25 cellular contexts compared by ENCODE assay signal in the genomic region with DNA sequence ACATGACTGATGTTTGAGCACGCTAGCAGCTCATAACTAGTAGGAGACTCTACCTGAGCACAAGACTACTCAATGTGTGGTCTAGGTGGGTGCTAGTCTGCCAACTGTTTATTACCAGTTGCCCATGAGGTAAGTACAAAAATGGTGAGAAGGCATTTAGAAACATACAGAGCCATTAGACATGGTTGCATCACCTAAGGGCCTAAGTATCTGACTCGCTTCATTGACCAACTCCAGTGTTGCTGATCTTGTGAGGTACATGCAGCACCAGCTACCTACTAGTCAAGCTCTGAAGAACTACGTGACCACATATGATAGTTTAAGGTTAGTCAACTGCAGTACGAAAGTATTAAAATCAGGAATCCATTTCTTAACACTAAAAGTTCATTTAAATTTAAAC. TPM values are rescaled to one million over a fixed set of nuclear protein-coding genes. Genes with fewer than 3 reads are reported as not detected.
DNase-seq lines count a peak whose midpoint lies in the region; ATAC-seq, FAIRE-seq and TF ChIP-seq lines count a peak whose summit lies in the region.
"Had no signal": no experiment of that assay in that cellular context is flagged by ENCODE, and none has a peak within 500 bp of the region (broad histone marks: within the 10 kb centered on the region; RNA-seq: fewer than 3 reads in every experiment).

No MANE protein-coding gene starts in this region.

- in situ Hi-C loops in mammary epithelial cell (cut with MboI; ENCODE audit: low sequenced_read_pairs in 2 of 2): no loop called here

- no peak for FAIRE-seq in kidney (lab: Jason Lieb, UNC)

- peaks cover 36% of the 10 kb centered on the region for H3K36me3 Mint-ChIP-seq in MCF 10A (ENCODE audit: insufficient read depth, unreplicated experiment)
- H3K36me3 Mint-ChIP-seq: IgD-negative memory B cell; stimulated activated naive B cell treated with anti-CD40 and anti-IgM and Interleukin-4, amounts not matched to agents 10 μg/mL and 1 μg/mL and 100 μg/mL, for 72 hours had no signal

- H3K27ac Mint-ChIP-seq in MCF 10A (ENCODE audit: low read depth, unreplicated experiment): no peak overlapping the region
- H3K27ac Mint-ChIP-seq: activated T-cell treated with anti-CD3 and anti-CD28 coated beads, Interleukin-2, amount 50 U/mL, for 24 hours; B cell; GM23338; IgD-negative memory B cell; stimulated activated naive B cell treated with anti-CD40 and anti-IgM and Interleukin-4, amounts not matched to agents 10 μg/mL and 1 μg/mL and 100 μg/mL, for 72 hours had no signal

- H3K4me1 ChIP-seq in breast epithelium (peaks cover 5 to 9% of the 10 kb centered on the region in 2 donors), mammary epithelial cell (ENCODE audit: insufficient read depth, low read length) (peaks cover 41% of the 10 kb centered on the region), kidney (ENCODE audit: control insufficient read depth in 1 of 2, insufficient read depth in 1 of 2, low read depth in 1 of 2, low read length in 2 of 2) (peaks cover 11 to 24% of the 10 kb centered on the region in 2 donors), esophagus squamous epithelium (peaks cover 0 to 21% (median 4%) of the 10 kb centered on the region in 3 donors)
- H3K4me1 ChIP-seq: prostate gland had no signal

- H3K4me2 ChIP-seq in mammary epithelial cell (ENCODE audit: insufficient read depth, low read depth, low read length): no peak overlapping the region
- H3K4me2 ChIP-seq: GM23338 had no signal

- H3K79me2 ChIP-seq in mammary epithelial cell (ENCODE audit: insufficient read depth, low read length): peaks cover 93% of the 10 kb centered on the region

- POLR2A ChIA-PET in MCF 10A (lab: Yijun Ruan, JAX): interaction anchor here (0.7 to 9.3 kb wide), 9 partner anchors 12 to 54 kb away, joined by 3 to 156 read pairs (median 9); a partner anchor contains a TSS

- BruUV-seq in MCF 10A (replicated peaks; lab: Mats Ljungman, UMichigan): no TSS peak
- BruUV-seq in mammary epithelial cell (replicated peaks; lab: Mats Ljungman, UMichigan): no TSS peak

- no peaks in the 10 kb centered on the region for H3K9me3 Mint-ChIP-seq in MCF 10A (ENCODE audit: unreplicated experiment)
- H3K9me3 Mint-ChIP-seq: activated T-cell treated with anti-CD3 and anti-CD28 coated beads, Interleukin-2, amount 50 U/mL, for 24 hours; central memory CD8-positive, alpha-beta T cell; GM23338; IgD-negative memory B cell had no signal

- H3K27me3 ChIP-seq in breast epithelium (no peaks in the 10 kb centered on the region), mammary epithelial cell (ENCODE audit: insufficient read depth, low read length) (no peaks in the 10 kb centered on the region), esophagus squamous epithelium (no peaks in the 10 kb centered on the region)
- H3K27me3 ChIP-seq: gastroesophageal sphincter had no signal

- dilution Hi-C loops in mammary epithelial cell (cut with HindIII; ENCODE audit: low sequenced_read_pairs): no loop called here

- TF ChIP-seq CTCF in MCF 10A (IDR thresholded peaks at IDR 0.05; ENCODE audit: unreplicated experiment): no peak
- no peak for TF ChIP-seq CTCF in breast epithelium (IDR thresholded peaks at IDR 0.05)
- no peak for TF ChIP-seq CTCF in mammary epithelial cell (conservative IDR thresholded peaks at IDR 0.05 in 1 of 2, IDR thresholded peaks at IDR 0.05 in 1 of 2; ENCODE audit: extremely low read depth in 1 of 2, insufficient read depth in 1 of 2, low read depth in 1 of 2, low read length in 2 of 2)
- no peak for TF ChIP-seq CTCF in kidney (IDR thresholded peaks at IDR 0.05; ENCODE audit: borderline replicate concordance, extremely low read depth, insufficient read depth)
- no peak for TF ChIP-seq CTCF in esophagus squamous epithelium (IDR thresholded peaks at IDR 0.05)

- WGBS in mammary epithelial cell (ENCODE audit: low coverage, missing lambda C conversion rate): 98% methylated on average over 4 of the region's 4 CpGs
- WGBS in esophagus squamous epithelium, 2 donors: 92 to 95% methylated on average over 4 of the region's 4 CpGs

- DNase-seq in MCF 10A (ENCODE audit: unreplicated experiment) (peak; percentile 60), breast epithelium (ENCODE audit: low spot score in 2 of 2) (no peak), mammary epithelial cell (peak; percentile 51), glomerular visceral epithelial cell (ENCODE audit: extremely low spot score) (peak; percentile 39), COLO829 (ENCODE audit: low spot score) (no peak), kidney (no peak), esophagus squamous epithelium (lab: John Stamatoyannopoulos, UW) (no peak)
- DNase-seq: activated naive CD4-positive, alpha-beta T cell; activated T-cell treated with anti-CD3 and anti-CD28 coated beads, Interleukin-2, amount 50 U/mL, for 24 hours; amygdala; NCI-H1436 treated with DMSO at 0.1 percent for 48 hours; NCI-H526; stimulated activated naive B cell treated with anti-CD40 and anti-IgM and Interleukin-4, amounts not matched to agents 10 μg/mL and 1 μg/mL and 100 μg/mL, for 72 hours; T-helper 9 cell had no signal

- H3K36me3 ChIP-seq in breast epithelium (no peaks in the 10 kb centered on the region), mammary epithelial cell (ENCODE audit: insufficient read depth, low read length) (no peaks in the 10 kb centered on the region), kidney (ENCODE audit: control insufficient read depth in 1 of 2, insufficient read depth in 2 of 2, low read length in 2 of 2) (no peaks in the 10 kb centered on the region), esophagus squamous epithelium (no peaks in the 10 kb centered on the region)
- H3K36me3 ChIP-seq: gastroesophageal sphincter, prostate gland had no signal

- intact Hi-C loops in MCF 10A (cut with micrococcal nuclease): no loop called here
- intact Hi-C loops in breast epithelium (cut with DNase I; ENCODE audit: low total_unique reads): no loop called here
- intact Hi-C loops in mammary epithelial cell (cut with micrococcal nuclease): no loop called here
- intact Hi-C loops in kidney (cut with DNase I): no loop called here
- intact Hi-C loops in esophagus squamous epithelium (cut with DNase I): no loop called here

- CTCF ChIA-PET in MCF 10A (lab: Yijun Ruan, JAX) (interaction anchor here (0.7 to 4.0 kb wide), 3 partner anchors 9 to 38 kb away, joined by 3 to 18 read pairs (median 13); no protein-coding TSS in a partner anchor), mammary epithelial cell (lab: Charles Lee; ENCODE audit: low non-redundant PET) (no interaction called here)

- no peak overlapping the region for H2AFZ ChIP-seq in mammary epithelial cell (ENCODE audit: low read depth, low read length)
- H2AFZ ChIP-seq: GM23338 had no signal

- no peak overlapping the region for H3K9ac ChIP-seq in mammary epithelial cell (ENCODE audit: insufficient read depth, low read length)
- no peak overlapping the region for H3K9ac ChIP-seq in kidney (ENCODE audit: low read length in 2 of 2)

- H3K27me3 Mint-ChIP-seq in MCF 10A (ENCODE audit: insufficient read depth, unreplicated experiment): no peaks in the 10 kb centered on the region
- H3K27me3 Mint-ChIP-seq: B cell, IgD-negative memory B cell had no signal

- no peaks in the 10 kb centered on the region for H3K9me3 ChIP-seq in breast epithelium
- no peaks in the 10 kb centered on the region for H3K9me3 ChIP-seq in mammary epithelial cell (replicated peaks; ENCODE audit: insufficient read depth, low read length)
- no peaks in the 10 kb centered on the region for H3K9me3 ChIP-seq in kidney (ENCODE audit: control insufficient read depth in 1 of 2, low read length in 2 of 2)
- no peaks in the 10 kb centered on the region for H3K9me3 ChIP-seq in esophagus squamous epithelium
- H3K9me3 ChIP-seq: gastroesophageal sphincter, prostate gland had no signal

- H4K20me1 ChIP-seq in mammary epithelial cell (ENCODE audit: insufficient read depth, low read length): no peaks in the 10 kb centered on the region

- H3K4me1 Mint-ChIP-seq in MCF 10A (ENCODE audit: insufficient read depth, unreplicated experiment): peaks cover 55% of the 10 kb centered on the region
- H3K4me1 Mint-ChIP-seq: central memory CD8-positive, alpha-beta T cell; stimulated activated naive B cell treated with anti-CD40 and anti-IgM and Interleukin-4, amounts not matched to agents 10 μg/mL and 1 μg/mL and 100 μg/mL, for 72 hours had no signal

- H3K4me3 Mint-ChIP-seq in MCF 10A (ENCODE audit: unreplicated experiment): no peak overlapping the region
- H3K4me3 Mint-ChIP-seq: activated T-cell treated with anti-CD3 and anti-CD28 coated beads, Interleukin-2, amount 50 U/mL, for 24 hours; B cell; central memory CD8-positive, alpha-beta T cell; GM23338; IgD-negative memory B cell; stimulated activated naive B cell treated with anti-CD40 and anti-IgM and Interleukin-4, amounts not matched to agents 10 μg/mL and 1 μg/mL and 100 μg/mL, for 72 hours had no signal

- ATAC-seq in HG03520 (IDR thresholded peaks at IDR 0.05; ENCODE audit: unreplicated experiment): no peak
- ATAC-seq: activated CD4-positive, CD25-positive, alpha-beta regulatory T cell treated with anti-CD3 and anti-CD28 coated beads, Interleukin-2, amount 50 U/mL, for 24 hours; gastroesophageal sphincter; GM23338; stimulated activated naive B cell treated with anti-CD40 and anti-IgM and Interleukin-4, amounts not matched to agents 10 μg/mL and 1 μg/mL and 100 μg/mL, for 72 hours had no signal

- H3K27ac ChIP-seq in breast epithelium (peak overlapping the region in 1 of 2 donors; percentile 23), mammary epithelial cell (ENCODE audit: insufficient read depth, low read depth, low read length) (no peak overlapping the region), kidney (ENCODE audit: low read depth in 2 of 2, low read length in 2 of 2) (no peak overlapping the region), esophagus squamous epithelium (no peak overlapping the region)
- H3K27ac ChIP-seq: epithelial cell of prostate, gastroesophageal sphincter, HL-60, prostate gland had no signal

- TF ChIP-seq POLR2A in breast epithelium (IDR thresholded peaks at IDR 0.05) (no peak), esophagus squamous epithelium (IDR thresholded peaks at IDR 0.05) (no peak)

- H3K4me3 ChIP-seq in breast epithelium (no peak overlapping the region), mammary epithelial cell (replicated peaks in 1 of 3; ENCODE audit: insufficient read depth in 1 of 3, low read depth in 2 of 3, low read length in 3 of 3) (no peak overlapping the region), kidney (ENCODE audit: low read length in 2 of 2) (no peak overlapping the region), esophagus squamous epithelium (no peak overlapping the region)
- H3K4me3 ChIP-seq: gastroesophageal sphincter, GM23338, lung, prostate gland had no signal

RNA-seq across cellular contexts. Expression of a gene that starts 39.9 kb away (rescaled TPM):
- 159 and 201 TPM in 2 replicates for total RNA-seq in MCF 10A (2022)
- total RNA-seq in breast epithelium: 100 to 1,000 TPM in 2 of 3 donors, 10 to 100 TPM in 1; 87.4 to 192 (median 153) TPM
- 10 to 100 TPM; 75.8 to 81.7 TPM for total RNA-seq in mammary epithelial cell
- 60.8 TPM for polyA plus RNA-seq in mammary epithelial cell
- 74.3 TPM for polyA minus RNA-seq in mammary epithelial cell
- total RNA-seq in kidney: 65.6 TPM
- polyA plus RNA-seq in kidney (ENCODE audit: insufficient read depth, low read depth, low replicate concordance): 13.4 TPM
- total RNA-seq in esophagus squamous epithelium: 10 to 100 TPM; 12.2 to 29.2 (median 20.1) TPM

Comparison
In these comparisons a context has a peak if more than half of its experiments do, and no peak if none do; other contexts are left out.
1. DNase-seq: peak in MCF 10A (single experiment), mammary epithelial cell (single experiment) and glomerular visceral epithelial cell (single experiment); none in breast epithelium (0 of 2), COLO829 (single experiment), kidney (single experiment) and esophagus squamous epithelium (single experiment).